In the genomic region with DNA sequence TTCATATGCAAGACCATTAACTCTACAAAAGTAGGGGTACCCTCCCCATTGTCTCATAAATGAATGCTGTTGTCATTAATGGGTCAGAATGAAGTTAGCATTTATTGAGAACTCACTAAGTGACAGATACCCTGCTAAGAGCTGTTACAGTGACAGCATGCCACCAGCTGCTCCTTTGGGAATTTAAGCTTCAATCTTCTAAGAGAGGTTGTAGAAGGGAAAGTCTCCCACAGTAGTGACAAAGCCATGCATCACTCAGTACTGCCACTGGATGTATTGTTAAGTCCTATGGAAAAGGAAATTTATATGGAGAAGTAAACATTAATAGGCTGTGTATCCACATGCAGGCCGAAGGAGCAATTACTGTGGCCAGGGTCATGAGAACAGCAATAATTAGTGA, we compare ENCODE assay signal across 18 cellular contexts.
"Had no signal": no experiment of that assay in that cellular context is flagged by ENCODE, and none has a peak within 500 bp of the region (broad histone marks: within the 10 kb centered on the region; RNA-seq: fewer than 3 reads in every experiment).

No MANE protein-coding gene starts in this region.

- H3K36me3 ChIP-seq: gastrocnemius medialis, heart right ventricle, ovary, spleen, upper lobe of right lung had no signal

- H3K27ac ChIP-seq: gastrocnemius medialis, heart right ventricle, ovary, psoas muscle, spleen, testis, upper lobe of right lung had no signal

- H3K4me3 ChIP-seq: gastrocnemius medialis, heart right ventricle, ovary, psoas muscle, spleen, testis, upper lobe of right lung had no signal

- DNase-seq: activated B cell treated with CpG ODN at 0.5 μM for 24 hours; activated CD4-positive, alpha-beta memory T cell treated with anti-CD3 and anti-CD28 coated beads, Interleukin-2, amount 10 ng/mL, durations not matched to agents 7 days and 5 days; activated CD4-positive, alpha-beta T cell treated with anti-CD3 and anti-CD28 coated beads for 48 hours; activated CD8-positive, alpha-beta memory T cell treated with anti-CD3 and anti-CD28 coated beads, Interleukin-2, amount 10 ng/mL, durations not matched to agents 7 days and 5 days; amniotic stem cell; effector CD4-positive, alpha-beta T cell; gastrocnemius medialis; heart right ventricle; mesenchymal stem cell; naive thymus-derived CD4-positive, alpha-beta T cell; ovary; psoas muscle; spleen; stimulated activated CD4-positive, alpha-beta T cell treated with anti-CD3 and anti-CD28 coated beads, Interleukin-4, amount 100 ng/mL, for 4 hours; testis; upper lobe of right lung had no signal

- H3K9me3 ChIP-seq: gastrocnemius medialis, ovary, psoas muscle, testis, upper lobe of right lung had no signal

- H3K4me1 ChIP-seq: heart right ventricle, psoas muscle, spleen, upper lobe of right lung had no signal

- H3K27me3 ChIP-seq: gastrocnemius medialis, heart right ventricle, ovary, spleen, testis, upper lobe of right lung had no signal

- ATAC-seq: activated CD8-positive, alpha-beta memory T cell treated with anti-CD3 and anti-CD28 coated beads, Interleukin-2, amount 10 ng/mL, durations not matched to agents 7 days and 5 days; gastrocnemius medialis; heart right ventricle; naive thymus-derived CD4-positive, alpha-beta T cell; psoas muscle; sciatic nerve; stimulated activated memory B cell treated with anti-CD40 and anti-IgM and Interleukin-4, amounts not matched to agents 10 μg/mL and 1 μg/mL and 100 μg/mL, for 72 hours; upper lobe of right lung had no signal
